21 cellular contexts compared by ENCODE assay signal in the genomic region with DNA sequence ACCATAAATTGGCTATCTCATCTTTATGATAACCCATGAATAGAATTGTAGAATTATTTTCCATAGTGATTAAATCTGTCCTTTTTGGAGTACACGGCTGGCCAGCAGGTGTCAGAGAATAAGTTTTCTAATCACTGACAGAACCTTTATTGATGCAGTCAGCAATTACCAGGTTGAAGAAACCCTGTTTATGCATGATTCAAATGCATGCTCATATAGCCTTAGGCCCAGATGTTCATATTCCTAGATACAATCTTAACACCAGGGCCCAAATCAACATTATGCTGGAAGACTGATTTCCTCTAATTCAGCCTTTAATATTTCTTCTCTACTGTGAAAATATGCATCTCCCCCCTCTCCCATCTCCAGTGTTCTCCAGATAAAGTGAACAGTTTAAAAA.
A peak's percentile ranks its signal among the peaks of the same experiment; 100 is the strongest.
DNase-seq lines count a peak whose midpoint lies in the region; ATAC-seq, FAIRE-seq and TF ChIP-seq lines count a peak whose summit lies in the region.
"Had no signal": no experiment of that assay in that cellular context is flagged by ENCODE, and none has a peak within 500 bp of the region (broad histone marks: within the 10 kb centered on the region; RNA-seq: fewer than 3 reads in every experiment).

No MANE protein-coding gene starts in this region.

- TF ChIP-seq EP300 in tibial nerve (IDR thresholded peaks at IDR 0.05): no peak

- no peak overlapping the region for H2AK5ac ChIP-seq in IMR-90 (ENCODE audit: low read depth, low read length)

- H3K79me1 ChIP-seq in IMR-90 (ENCODE audit: low read depth in 1 of 2, low read length in 2 of 2): no peaks in the 10 kb centered on the region

- no peak for FAIRE-seq in endothelial cell of umbilical vein (lab: Jason Lieb, UNC)
- FAIRE-seq: A204.1, D721Med, G401.6, GM12891, HTR-8/SVneo had no signal

- no peak overlapping the region for H4K8ac ChIP-seq in IMR-90 (ENCODE audit: low read depth in 2 of 2, low read length in 2 of 2)

- no peak for TF ChIP-seq RAD21 in IMR-90 (IDR thresholded peaks at IDR 0.05; ENCODE audit: low read length)

- no peak overlapping the region for H3K23ac ChIP-seq in IMR-90 (ENCODE audit: low read depth, low read length)

- no CpG with 5 or more reads among the region's 1 CpG for WGBS in IMR-90 (ENCODE audit: extremely low coverage in 2 of 2, insufficient read length in 1 of 2), 2 experiments
- WGBS in tibial nerve, 2 donors: 50 to 65% methylated on average over 1 of the region's 1 CpG

- no peak overlapping the region for H4K91ac ChIP-seq in IMR-90 (ENCODE audit: insufficient read depth, low read depth, low read length)

- no peak overlapping the region for H3K4ac ChIP-seq in IMR-90 (ENCODE audit: low read depth, low read length)

- H3K9me3 ChIP-seq in IMR-90 (ENCODE audit: control insufficient read depth, insufficient read depth, low read length): no peaks in the 10 kb centered on the region
- H3K9me3 ChIP-seq in endothelial cell of umbilical vein (replicated peaks; ENCODE audit: control insufficient read depth, insufficient read depth, low read length): no peaks in the 10 kb centered on the region
- no peaks in the 10 kb centered on the region for H3K9me3 ChIP-seq in parathyroid adenoma (ENCODE audit: control insufficient read depth, low read length)
- peaks cover 0 to 3% (median 0%) of the 10 kb centered on the region in 4 donors for H3K9me3 ChIP-seq in tibial nerve
- H3K9me3 ChIP-seq: Caco-2 had no signal

- H3K36me3 ChIP-seq in GM23338 (ENCODE audit: insufficient read depth): no peaks in the 10 kb centered on the region
- no peaks in the 10 kb centered on the region for H3K36me3 ChIP-seq in IMR-90 (ENCODE audit: control insufficient read depth, insufficient read depth, low read length)
- H3K36me3 ChIP-seq in endothelial cell of umbilical vein (ENCODE audit: control insufficient read depth in 2 of 2, extremely low read depth in 1 of 2, insufficient read depth in 2 of 2, low read length in 2 of 2): no peaks in the 10 kb centered on the region
- no peaks in the 10 kb centered on the region for H3K36me3 ChIP-seq in parathyroid adenoma (ENCODE audit: control insufficient read depth, insufficient read depth, low read length)
- H3K36me3 ChIP-seq in tibial nerve: no peaks in the 10 kb centered on the region

- H2BK5ac ChIP-seq in IMR-90 (ENCODE audit: low read depth, low read length, poor library complexity, severe bottlenecking): no peak overlapping the region

- ATAC-seq in GM23338 (no peak), IMR-90 (ENCODE audit: low read depth) (no peak), GM18511 (IDR thresholded peaks at IDR 0.05; ENCODE audit: unreplicated experiment) (no peak)
- ATAC-seq: HCT116 had no signal

- H2AFZ ChIP-seq in GM23338 (no peak overlapping the region; the same call in 1 of the 2 replicates), IMR-90 (replicated peaks; ENCODE audit: low read length, poor library complexity) (no peak overlapping the region), endothelial cell of umbilical vein (ENCODE audit: low read depth, low read length) (no peak overlapping the region), parathyroid adenoma (peak overlapping the region; percentile 4)

- H2AK9ac ChIP-seq in IMR-90 (replicated peaks; ENCODE audit: low read depth, low read length, poor library complexity): no peak overlapping the region

- in situ Hi-C loops in IMR-90 (cut with MboI; ENCODE audit: low sequenced_read_pairs): no loop called here

- DNase-seq in GM23338 (ENCODE audit: low spot score): no peak
- DNase-seq in IMR-90: no peak
- peak; percentile 55 for DNase-seq in endothelial cell of umbilical vein (ENCODE audit: low read depth, low spot score)
- DNase-seq in tibial nerve (ENCODE audit: low spot score in 2 of 2): no peak
- no peak for DNase-seq in iPS-NIHi7 (ENCODE audit: extremely low spot score)
- DNase-seq: AML-193; Caco-2; CD4-positive, alpha-beta T cell; GOT3; H7; HFFc6 had no signal

- H3K36me3 Mint-ChIP-seq in GM23338 (ENCODE audit: low read depth): peaks cover 13% of the 10 kb centered on the region

- TF ChIP-seq POLR2A in IMR-90 (IDR thresholded peaks at IDR 0.05; ENCODE audit: low read depth, low read length): no peak
- TF ChIP-seq POLR2A in endothelial cell of umbilical vein (IDR thresholded peaks at IDR 0.05; ENCODE audit: low read depth, low read length): no peak
- TF ChIP-seq POLR2A in tibial nerve (IDR thresholded peaks at IDR 0.05): no peak

- no peak overlapping the region for H4K5ac ChIP-seq in IMR-90 (ENCODE audit: low read depth, low read length)

- H3K9ac ChIP-seq in IMR-90 (ENCODE audit: low read depth, low read length) (no peak overlapping the region), endothelial cell of umbilical vein (replicated peaks; ENCODE audit: extremely low read depth, insufficient read depth, low read length) (no peak overlapping the region), parathyroid adenoma (no peak overlapping the region)

- H3K4me1 ChIP-seq in GM23338 (ENCODE audit: insufficient read depth) (0 out of 2 replicates have a peak, but pooled peaks cover 4% of the 10 kb centered on the region), IMR-90 (ENCODE audit: control insufficient read depth, insufficient read depth, low read length) (no peaks in the 10 kb centered on the region), endothelial cell of umbilical vein (ENCODE audit: control insufficient read depth, extremely low read depth, insufficient read depth, low read length) (no peaks in the 10 kb centered on the region), parathyroid adenoma (peaks cover 7% of the 10 kb centered on the region), tibial nerve (no peaks in the 10 kb centered on the region)
- H3K4me1 ChIP-seq: Caco-2 had no signal

- no peak overlapping the region for H3K4me3 ChIP-seq in GM23338
- H3K4me3 ChIP-seq in IMR-90 (ENCODE audit: insufficient read depth, low read depth, low read length): no peak overlapping the region
- no peak overlapping the region for H3K4me3 ChIP-seq in endothelial cell of umbilical vein (replicated peaks in 1 of 3; ENCODE audit: insufficient read depth in 1 of 3, low read depth in 1 of 3, low read length in 3 of 3)
- no peak overlapping the region for H3K4me3 ChIP-seq in parathyroid adenoma (ENCODE audit: low read depth, low read length)
- H3K4me3 ChIP-seq in tibial nerve: no peak overlapping the region

- CTCF ChIA-PET in IMR-90 (lab: Yijun Ruan, JAX): no interaction called here
- CTCF ChIA-PET in endothelial cell of umbilical vein (lab: Charles Lee): interaction anchor here (1.2 kb wide), 2 partner anchors 19 to 28 kb away, joined by 3 read pairs; no protein-coding TSS in a partner anchor

- H3K4me2 ChIP-seq in GM23338 (0 out of 2 replicates have a peak overlapping the region, but pooled peaks have one; percentile 8), IMR-90 (ENCODE audit: low read depth, low read length) (no peak overlapping the region), endothelial cell of umbilical vein (ENCODE audit: insufficient read depth, low read length) (no peak overlapping the region), parathyroid adenoma (ENCODE audit: low read length) (no peak overlapping the region)

- TF ChIP-seq CTCF in GM23338 (conservative IDR thresholded peaks at IDR 0.05; ENCODE audit: low read depth in 2 of 2) (no peak), IMR-90 (conservative IDR thresholded peaks at IDR 0.05; ENCODE audit: low read depth, low read length) (no peak), endothelial cell of umbilical vein (IDR thresholded peaks at IDR 0.05; ENCODE audit: extremely low read depth in 1 of 2, insufficient read depth in 1 of 2, low read depth in 1 of 2, low read length in 2 of 2) (no peak), parathyroid adenoma (IDR thresholded peaks at IDR 0.05) (no peak), tibial nerve (IDR thresholded peaks at IDR 0.05) (no peak)

- H3F3A ChIP-seq in GM23338 (replicated peaks; ENCODE audit: low read depth): no peaks in the 10 kb centered on the region

- dilution Hi-C loops in IMR-90 (cut with HindIII; ENCODE audit: low sequenced_read_pairs, unreplicated experiment) (no loop called here), endothelial cell of umbilical vein (cut with MboI; ENCODE audit: extremely low pct_ligation_motif_present, low sequenced_read_pairs) (no loop called here)

- H3K56ac ChIP-seq in IMR-90 (ENCODE audit: extremely low read depth, insufficient read depth, low read length): no peak overlapping the region

- H3K4me1 Mint-ChIP-seq in GM23338: peaks cover 9% of the 10 kb centered on the region

- H4K20me1 ChIP-seq in GM23338 (replicated peaks; ENCODE audit: insufficient read depth) (no peaks in the 10 kb centered on the region), IMR-90 (ENCODE audit: insufficient read depth, low read length) (no peaks in the 10 kb centered on the region), endothelial cell of umbilical vein (replicated peaks; ENCODE audit: control insufficient read depth, extremely low read depth, insufficient read depth, low read length) (no peaks in the 10 kb centered on the region)

- no peak overlapping the region for H3K27ac Mint-ChIP-seq in GM23338
- H3K27ac Mint-ChIP-seq: CD4-positive, alpha-beta T cell; HFFc6 had no signal

- H3K27ac ChIP-seq in GM23338 (ENCODE audit: low read depth) (no peak overlapping the region), IMR-90 (ENCODE audit: insufficient read depth, low read length) (no peak overlapping the region), endothelial cell of umbilical vein (ENCODE audit: insufficient read depth, low read depth, low read length) (no peak overlapping the region), parathyroid adenoma (no peak overlapping the region), tibial nerve (no peak overlapping the region)
- H3K27ac ChIP-seq: C4-2B, HL-60 had no signal

- H3K9me2 ChIP-seq in GM23338 (ENCODE audit: insufficient read depth): peaks cover 9% of the 10 kb centered on the region; the same call in 1 of the 2 replicates

- H3K9me1 ChIP-seq in IMR-90 (ENCODE audit: insufficient read depth, low read length) (no peaks in the 10 kb centered on the region), endothelial cell of umbilical vein (replicated peaks; ENCODE audit: control insufficient read depth, extremely low read depth, insufficient read depth, low read length) (no peaks in the 10 kb centered on the region)

- no TSS peak for BruUV-seq in IMR-90 (replicated peaks; lab: Mats Ljungman, UMichigan)
- BruUV-seq in endothelial cell of umbilical vein (replicated peaks; lab: Mats Ljungman, UMichigan): no TSS peak

- POLR2A ChIA-PET in IMR-90 (lab: Charles Lee; ENCODE audit: unreplicated experiment): no interaction called here
- POLR2A ChIA-PET in endothelial cell of umbilical vein (lab: Charles Lee): no interaction called here

- H3K79me2 ChIP-seq in GM23338 (replicated peaks; ENCODE audit: insufficient read depth) (no peaks in the 10 kb centered on the region), endothelial cell of umbilical vein (ENCODE audit: control insufficient read depth, insufficient read depth, low read length) (no peaks in the 10 kb centered on the region), parathyroid adenoma (no peaks in the 10 kb centered on the region)

- H3K4me3 Mint-ChIP-seq in GM23338: no peak overlapping the region
- H3K4me3 Mint-ChIP-seq: CD4-positive, alpha-beta T cell; HFFc6 had no signal

- no peak overlapping the region for H2BK20ac ChIP-seq in IMR-90 (ENCODE audit: low read depth, low read length)

- H3K27me3 Mint-ChIP-seq in GM23338 (ENCODE audit: insufficient read depth, low read depth, poor library complexity): no peaks in the 10 kb centered on the region
- H3K27me3 Mint-ChIP-seq: CD4-positive, alpha-beta T cell had no signal

- H2BK120ac ChIP-seq in IMR-90 (ENCODE audit: low read depth, low read length): no peak overlapping the region

- peaks cover 25% of the 10 kb centered on the region for H3K9me3 Mint-ChIP-seq in GM23338
- H3K9me3 Mint-ChIP-seq: HFFc6 had no signal

- H3K18ac ChIP-seq in IMR-90 (ENCODE audit: low read depth, low read length): no peak overlapping the region

- H3K14ac ChIP-seq in IMR-90 (replicated peaks; ENCODE audit: low read depth, low read length): no peak overlapping the region

- H3K27me3 ChIP-seq in GM23338 (ENCODE audit: insufficient read depth) (no peaks in the 10 kb centered on the region), IMR-90 (ENCODE audit: control insufficient read depth, insufficient read depth, low read length) (no peaks in the 10 kb centered on the region), endothelial cell of umbilical vein (ENCODE audit: control insufficient read depth in 2 of 2, insufficient read depth in 2 of 2, low read length in 2 of 2) (no peaks in the 10 kb centered on the region), parathyroid adenoma (ENCODE audit: control insufficient read depth, insufficient read depth, low read length) (no peaks in the 10 kb centered on the region), tibial nerve (no peaks in the 10 kb centered on the region)

- intact Hi-C loops in IMR-90 (cut with micrococcal nuclease) (no loop called here), endothelial cell of umbilical vein (cut with micrococcal nuclease) (no loop called here)

- no peak overlapping the region for H2BK15ac ChIP-seq in IMR-90 (ENCODE audit: low read depth, low read length)
